Comparison of ENCODE assay signal across 20 cellular contexts in genomic region chr14:68888025-68888850, GRCh38.
A peak's percentile ranks its signal among the peaks of the same experiment; 100 is the strongest.
DNase-seq lines count a peak whose midpoint lies in the region; ATAC-seq, FAIRE-seq and TF ChIP-seq lines count a peak whose summit lies in the region.
"Had no signal": no experiment of that assay in that cellular context is flagged by ENCODE, and none has a peak within 500 bp of the region (broad histone marks: within the 10 kb centered on the region; RNA-seq: fewer than 3 reads in every experiment).

No MANE protein-coding gene starts in this region.

- H3K4me1 Mint-ChIP-seq in neural crest cell, result no peaks in the 10 kb centered on the region

- H3K4me3 Mint-ChIP-seq in neural crest cell, result no peak overlapping the region
- H3K4me3 Mint-ChIP-seq: CD4-positive, alpha-beta T cell; T-helper 17 cell had no signal

- peak; percentile 89 for FAIRE-seq in urothelium cell line (lab: Jason Lieb, UNC)
- FAIRE-seq: A204.1 had no signal

- no peak for TF ChIP-seq CTCF in neural crest cell (conservative IDR thresholded peaks at IDR 0.05)

- no peaks in the 10 kb centered on the region for H3K9me3 Mint-ChIP-seq in neural crest cell
- H3K9me3 Mint-ChIP-seq: CD4-positive, alpha-beta T cell had no signal

- peak overlapping the region; percentile 30 for H3K27ac Mint-ChIP-seq in neural crest cell (ENCODE audit: unreplicated experiment)
- H3K27ac Mint-ChIP-seq: CD4-positive, alpha-beta T cell; T-helper 17 cell had no signal

- intact Hi-C loops in Right ventricle myocardium inferior (cut with DNase I), result no loop called here

- peak; percentile 44 for DNase-seq in activated effector memory CD4-positive, alpha-beta T cell treated with anti-CD3 and anti-CD28 coated beads, Interleukin-2, amount 50 U/mL, for 16 hours
- no peak for DNase-seq in activated effector memory CD4-positive, alpha-beta T cell treated with Interleukin-2 at 50 U/mL for 16 hours
- DNase-seq in Right ventricle myocardium inferior (ENCODE audit: missing footprints), result no peak
- DNase-seq in neural crest cell (ENCODE audit: low read depth, low spot score), result no peak
- no peak for DNase-seq in urothelium cell line (ENCODE audit: low spot score)
- DNase-seq in retina, result no peak
- no peak for DNase-seq in 8988T
- DNase-seq: activated T-cell treated with anti-CD3 and anti-CD28 coated beads, Interleukin-2, amount 50 U/mL, for 1 hour; CD4-positive, alpha-beta T cell; effector CD8-positive, alpha-beta T cell; foreskin fibroblast; midbrain; NCI-H2029; NCI-H82; RPMI8226; stimulated activated CD4-positive, alpha-beta T cell treated with anti-CD3 and anti-CD28 coated beads, Interleukin-1b, Interleukin-23, amount 100 ng/mL, for 48 hours; T-helper 17 cell had no signal

- H3K36me3 Mint-ChIP-seq in neural crest cell (ENCODE audit: low read depth), result peaks cover 13% of the 10 kb centered on the region

- peak; percentile 57 for ATAC-seq in Right ventricle myocardium inferior
- no peak for ATAC-seq in GM19463 (IDR thresholded peaks at IDR 0.05; ENCODE audit: unreplicated experiment)
- ATAC-seq: activated CD4-positive, CD25-positive, alpha-beta regulatory T cell treated with anti-CD3 and anti-CD28 coated beads, Interleukin-2, amount 50 U/mL, for 24 hours; T-helper 17 cell had no signal

- H3K27me3 Mint-ChIP-seq in neural crest cell (ENCODE audit: low read depth), result no peaks in the 10 kb centered on the region
- H3K27me3 Mint-ChIP-seq: CD4-positive, alpha-beta T cell; T-helper 17 cell had no signal
